ENCODE assay signal across 11 cellular contexts in genomic region chr17:75315541-75316243, GRCh38. TPM values are rescaled to one million over a fixed set of nuclear protein-coding genes. Genes with fewer than 3 reads are reported as not detected.
DNase-seq lines count a peak whose midpoint lies in the region; ATAC-seq and TF ChIP-seq lines count a peak whose summit lies in the region.
"Had no signal": no experiment of that assay in that cellular context is flagged by ENCODE, and none has a peak within 500 bp of the region (broad histone marks: within the 10 kb centered on the region; RNA-seq: fewer than 3 reads in every experiment).

No MANE protein-coding gene starts in this region.

- H3K36me3 ChIP-seq in mammary epithelial cell (ENCODE audit: insufficient read depth, low read length) (peaks cover 9% of the 10 kb centered on the region), PC-3 (ENCODE audit: low read depth, low read length) (peaks cover 11% of the 10 kb centered on the region; the same call in 1 of the 2 replicates), upper lobe of left lung (peaks cover 9 to 33% (median 21%) of the 10 kb centered on the region in 4 donors)

- no peaks in the 10 kb centered on the region for H3K4me1 Mint-ChIP-seq in MCF 10A (ENCODE audit: insufficient read depth, unreplicated experiment)

- DNase-seq in MCF 10A (ENCODE audit: unreplicated experiment): peak; percentile 12
- no peak for DNase-seq in mammary epithelial cell
- no peak for DNase-seq in PC-3
- DNase-seq in fibroblast of mammary gland (ENCODE audit: low read depth): peak; percentile 59
- peak; percentile 45 to 58 for DNase-seq in upper lobe of left lung
- DNase-seq in mesenteric fat pad (ENCODE audit: low spot score): no peak
- no peak for DNase-seq in NCI-H1092 treated with DMSO at 0.1 percent for 48 hours (lab: John Stamatoyannopoulos, UW)
- no peak for DNase-seq in stimulated activated naive CD4-positive, alpha-beta T cell (lab: John Stamatoyannopoulos, UW)
- DNase-seq: left colon, NCI-H2171 had no signal

- no peaks in the 10 kb centered on the region for H3K4me1 ChIP-seq in mammary epithelial cell (ENCODE audit: insufficient read depth, low read length)
- H3K4me1 ChIP-seq in PC-3 (ENCODE audit: insufficient read depth, low read length): no peaks in the 10 kb centered on the region
- peaks cover 0 to 18% (median 9%) of the 10 kb centered on the region in 4 donors for H3K4me1 ChIP-seq in upper lobe of left lung

- intact Hi-C loops in MCF 10A (cut with micrococcal nuclease): no loop called here
- intact Hi-C loops in mammary epithelial cell (cut with micrococcal nuclease): no loop called here
- intact Hi-C loops in PC-3 (cut with micrococcal nuclease): no loop called here

- ATAC-seq in PC-3: peak; percentile 23; the same call in 1 of the 2 replicates
- ATAC-seq in upper lobe of left lung (ENCODE audit: low FRiP score in 2 of 2): peak in 1 of 2 donors; percentile 52
- ATAC-seq: left colon had no signal

- no peaks in the 10 kb centered on the region for H3K9me3 Mint-ChIP-seq in MCF 10A (ENCODE audit: unreplicated experiment)

- 91% methylated on average over 14 of the region's 19 CpGs for WGBS in mammary epithelial cell (ENCODE audit: low coverage, missing lambda C conversion rate)
- WGBS in upper lobe of left lung, 2 donors: 74 to 87% methylated on average over 19 of the region's 19 CpGs

- no peak for TF ChIP-seq CTCF in MCF 10A (IDR thresholded peaks at IDR 0.05; ENCODE audit: unreplicated experiment)
- no peak for TF ChIP-seq CTCF in mammary epithelial cell (conservative IDR thresholded peaks at IDR 0.05 in 1 of 2, IDR thresholded peaks at IDR 0.05 in 1 of 2; ENCODE audit: extremely low read depth in 1 of 2, insufficient read depth in 1 of 2, low read depth in 1 of 2, low read length in 2 of 2)
- no peak for TF ChIP-seq CTCF in PC-3 (conservative IDR thresholded peaks at IDR 0.05; ENCODE audit: low read depth, low read length)
- no peak for TF ChIP-seq CTCF in fibroblast of mammary gland (conservative IDR thresholded peaks at IDR 0.05; ENCODE audit: control insufficient read depth, insufficient read depth, low read depth, low read length)
- no peak for TF ChIP-seq CTCF in upper lobe of left lung (IDR thresholded peaks at IDR 0.05)

- no peak overlapping the region for H3K4me3 Mint-ChIP-seq in MCF 10A (ENCODE audit: unreplicated experiment)

- dilution Hi-C loops in mammary epithelial cell (cut with HindIII; ENCODE audit: low sequenced_read_pairs): no loop called here

- no peak overlapping the region for H3K27ac Mint-ChIP-seq in MCF 10A (ENCODE audit: low read depth, unreplicated experiment)

- H3K27ac ChIP-seq in mammary epithelial cell (ENCODE audit: insufficient read depth, low read depth, low read length) (no peak overlapping the region), PC-3 (ENCODE audit: low read length) (no peak overlapping the region), upper lobe of left lung (peak overlapping the region; percentile 39 to 79 (median 60))
- H3K27ac ChIP-seq: BLaER1 had no signal

- no peaks in the 10 kb centered on the region for H3F3A ChIP-seq in PC-3 (ENCODE audit: low read length, unreplicated experiment)

- H3K9me3 ChIP-seq in mammary epithelial cell (replicated peaks; ENCODE audit: insufficient read depth, low read length): no peaks in the 10 kb centered on the region
- no peaks in the 10 kb centered on the region for H3K9me3 ChIP-seq in PC-3 (ENCODE audit: low read length)
- no peaks in the 10 kb centered on the region for H3K9me3 ChIP-seq in upper lobe of left lung
- H3K9me3 ChIP-seq: BLaER1 had no signal

- H3K79me2 ChIP-seq in mammary epithelial cell (ENCODE audit: insufficient read depth, low read length) (no peaks in the 10 kb centered on the region), PC-3 (ENCODE audit: low read length) (no peaks in the 10 kb centered on the region)

- peak in 1 of 4 donors; percentile 26 for TF ChIP-seq POLR2A in upper lobe of left lung (IDR thresholded peaks at IDR 0.05)

- POLR2A ChIA-PET in MCF 10A (lab: Yijun Ruan, JAX) (interaction anchor here (1.5 to 2.4 kb wide), 2 partner anchors 26 to 45 kb away, joined by 3 to 11 read pairs; partner anchors contain the start of gene SLC25A19), PC-3 (lab: Charles Lee; ENCODE audit: unreplicated experiment) (no interaction called here)

- BruUV-seq in MCF 10A (replicated peaks; lab: Mats Ljungman, UMichigan) (no TSS peak), mammary epithelial cell (replicated peaks; lab: Mats Ljungman, UMichigan) (no TSS peak), PC-3 (replicated peaks; lab: Mats Ljungman, UMichigan) (no TSS peak)

- H4K20me1 ChIP-seq in mammary epithelial cell (ENCODE audit: insufficient read depth, low read length) (no peaks in the 10 kb centered on the region), PC-3 (ENCODE audit: low read length) (no peaks in the 10 kb centered on the region)
- H4K20me1 ChIP-seq: BLaER1 had no signal

- H3K9ac ChIP-seq in mammary epithelial cell (ENCODE audit: insufficient read depth, low read length) (no peak overlapping the region), PC-3 (ENCODE audit: low read length) (no peak overlapping the region)
- H3K9ac ChIP-seq: BLaER1 had no signal

- peaks cover 35% of the 10 kb centered on the region for H3K36me3 Mint-ChIP-seq in MCF 10A (ENCODE audit: insufficient read depth, unreplicated experiment)

- in situ Hi-C loops in mammary epithelial cell (cut with MboI; ENCODE audit: low sequenced_read_pairs in 2 of 2): no loop called here

- H3K27me3 Mint-ChIP-seq in MCF 10A (ENCODE audit: insufficient read depth, unreplicated experiment): no peaks in the 10 kb centered on the region

- H3K27me3 ChIP-seq in mammary epithelial cell (ENCODE audit: insufficient read depth, low read length) (no peaks in the 10 kb centered on the region), PC-3 (ENCODE audit: low read length) (no peaks in the 10 kb centered on the region), upper lobe of left lung (no peaks in the 10 kb centered on the region)
- H3K27me3 ChIP-seq: BLaER1 had no signal

- CTCF ChIA-PET in MCF 10A (lab: Yijun Ruan, JAX): interaction anchor here (1.0 kb wide), 1 partner anchor 96 kb away, joined by 3 read pairs; no protein-coding TSS in a partner anchor
- CTCF ChIA-PET in mammary epithelial cell (lab: Charles Lee; ENCODE audit: low non-redundant PET): no interaction called here
- CTCF ChIA-PET in PC-3 (lab: Charles Lee): interaction anchor here (0.6 kb wide), 1 partner anchor 317 kb away, joined by 4 read pairs; no protein-coding TSS in a partner anchor

- no peak for TF ChIP-seq EP300 in upper lobe of left lung (IDR thresholded peaks at IDR 0.05)

- H3K4me2 ChIP-seq in mammary epithelial cell (ENCODE audit: insufficient read depth, low read depth, low read length) (no peak overlapping the region), PC-3 (ENCODE audit: low read length) (no peak overlapping the region)
- H3K4me2 ChIP-seq: BLaER1 had no signal

- H3K4me3 ChIP-seq in mammary epithelial cell (replicated peaks in 1 of 3; ENCODE audit: insufficient read depth in 1 of 3, low read depth in 2 of 3, low read length in 3 of 3) (no peak overlapping the region), PC-3 (ENCODE audit: low read length) (no peak overlapping the region), fibroblast of mammary gland (ENCODE audit: control insufficient read depth, low read depth, low read length) (no peak overlapping the region), upper lobe of left lung (no peak overlapping the region)
- H3K4me3 ChIP-seq: BLaER1 had no signal

- no peaks in the 10 kb centered on the region for H3K9me2 ChIP-seq in PC-3 (replicated peaks; ENCODE audit: low read length)

- H2AFZ ChIP-seq in mammary epithelial cell (ENCODE audit: low read depth, low read length): no peak overlapping the region
- no peak overlapping the region for H2AFZ ChIP-seq in PC-3 (ENCODE audit: low read length)

RNA-seq across cellular contexts. Expression of gene SLC25A19, which starts 26.5 kb away (rescaled TPM):
- total RNA-seq in MCF 10A (2022): 14.8 and 22.6 TPM in 2 replicates
- 10 to 100 TPM in 1 of 2 donors, 1 to 10 TPM in 1; 4.5 to 12.1 TPM for total RNA-seq in mammary epithelial cell
- 14.8 TPM for polyA plus RNA-seq in mammary epithelial cell
- 30.3 TPM for polyA minus RNA-seq in mammary epithelial cell
- total RNA-seq in PC-3 (2014; rRNA removed): 75.0 and 76.9 TPM in 2 replicates
- total RNA-seq in upper lobe of left lung: 10 to 100 TPM; 21.9 to 37.0 (median 23.9) TPM
- total RNA-seq in mesenteric fat pad: 16.4 TPM

RNA-seq across cellular contexts. Expression of gene MIF4GD, which starts 44.7 kb away (rescaled TPM):
- 23.3 and 29.6 TPM in 2 replicates for total RNA-seq in MCF 10A (2022)
- total RNA-seq in mammary epithelial cell: 10 to 100 TPM in 1 of 2 donors, 1 to 10 TPM in 1; 9.7 to 14.6 TPM
- 21.0 TPM for polyA plus RNA-seq in mammary epithelial cell
- 10.6 TPM for polyA minus RNA-seq in mammary epithelial cell
- total RNA-seq in PC-3 (2014; rRNA removed): 30.8 and 42.3 TPM in 2 replicates
- total RNA-seq in upper lobe of left lung: 10 to 100 TPM; 19.9 to 42.8 (median 36.2) TPM
- 15.5 TPM for total RNA-seq in mesenteric fat pad

RNA-seq across cellular contexts. Expression of gene MRPS7, which starts 54.0 kb away (rescaled TPM):
- total RNA-seq in MCF 10A (2022) (73.9 and 75.0 TPM in 2 replicates), mammary epithelial cell (10 to 100 TPM; 36.0 to 55.5 TPM), PC-3 (2014; rRNA removed) (112 and 144 TPM in 2 replicates), upper lobe of left lung (10 to 100 TPM; 23.7 to 56.7 (median 36.9) TPM), mesenteric fat pad (45.7 TPM)
- 77.7 TPM for polyA plus RNA-seq in mammary epithelial cell
- 122 TPM for polyA minus RNA-seq in mammary epithelial cell

RNA-seq across cellular contexts. Expression of gene GGA3, which starts 54.3 kb away (rescaled TPM):
- total RNA-seq in MCF 10A (2022) (32.7 and 39.5 TPM in 2 replicates), mammary epithelial cell (10 to 100 TPM in 1 of 2 donors, 1 to 10 TPM in 1; 9.7 to 30.9 TPM), PC-3 (2014; rRNA removed) (38.8 and 40.1 TPM in 2 replicates), upper lobe of left lung (100 to 1,000 TPM in 2 of 6 donors, 10 to 100 TPM in 4; 32.3 to 139 (median 55.4) TPM), mesenteric fat pad (42.8 TPM)
- polyA plus RNA-seq in mammary epithelial cell: 20.2 TPM
- 21.6 TPM for polyA minus RNA-seq in mammary epithelial cell

Comparison
In these comparisons a context has a peak if more than half of its experiments do, and no peak if none do; other contexts are left out.
1. DNase-seq: peak in MCF 10A (single experiment), fibroblast of mammary gland (single experiment) and upper lobe of left lung (2 of 2); none in mammary epithelial cell (single experiment), PC-3 (single experiment), mesenteric fat pad (single experiment), NCI-H1092 treated with DMSO at 0.1 percent for 48 hours (single experiment) and stimulated activated naive CD4-positive, alpha-beta T cell (0 of 6).
2. H3K27ac ChIP-seq: peak in upper lobe of left lung (4 of 4); none in mammary epithelial cell (single experiment) and PC-3 (single experiment).